1 cellular context compared by ENCODE assay signal in the genomic region with DNA sequence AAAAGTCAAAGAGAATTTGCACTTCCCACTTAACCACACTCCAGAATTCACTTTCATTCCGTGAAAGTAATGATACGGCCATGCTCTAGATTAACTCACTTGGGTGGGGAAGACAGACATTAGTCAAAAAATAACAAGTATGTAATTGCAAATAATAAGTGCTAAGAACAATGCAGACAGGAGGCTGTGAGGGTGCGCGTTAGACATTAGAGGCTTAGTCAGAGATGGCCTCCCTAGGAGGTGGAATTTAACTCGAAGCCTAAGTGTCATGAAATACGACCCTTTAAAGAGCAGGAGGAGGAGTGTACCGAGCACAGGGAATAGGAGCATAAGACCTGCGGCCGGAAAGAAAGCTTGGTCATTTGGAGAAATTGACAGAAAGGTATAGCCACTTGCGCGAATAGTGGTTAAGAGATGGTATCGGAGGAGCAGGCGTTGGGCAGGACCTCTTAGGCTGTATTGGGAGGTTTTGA.
TF ChIP-seq lines count a peak whose summit lies in the region.

No MANE protein-coding gene starts in this region.

TF ChIP-seq in SK-N-SH, 30 proteins besides CTCF, POLR2A, EP300 and RAD21 (continued from another document):
- TF ChIP-seq REST (IDR thresholded peaks at IDR 0.05; ENCODE audit: low read depth, low read length) (no peak), CHD2 (IDR thresholded peaks at IDR 0.05; ENCODE audit: low read length, partially characterized antibody) (no peak), FOXJ3 (CRISPR knock-in tag; IDR thresholded peaks at IDR 0.05) (no peak), POLR2AphosphoS5 (IDR thresholded peaks at IDR 0.05; ENCODE audit: low read depth, low read length) (no peak), MXI1 (IDR thresholded peaks at IDR 0.05; ENCODE audit: low read depth, low read length) (no peak), FOXM1 (IDR thresholded peaks at IDR 0.05; ENCODE audit: low read depth) (no peak)
- TF ChIP-seq, protein P1, sequence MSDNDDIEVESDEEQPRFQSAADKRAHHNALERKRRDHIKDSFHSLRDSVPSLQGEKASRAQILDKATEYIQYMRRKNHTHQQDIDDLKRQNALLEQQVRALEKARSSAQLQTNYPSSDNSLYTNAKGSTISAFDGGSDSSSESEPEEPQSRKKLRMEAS (IDR thresholded peaks at IDR 0.05; ENCODE audit: low read depth): no peak
